29 cellular contexts compared by ENCODE assay signal in genomic region chr7:34115503-34115902, GRCh38.
"Had no signal": no experiment of that assay in that cellular context is flagged by ENCODE, and none has a peak within 500 bp of the region (broad histone marks: within the 10 kb centered on the region; RNA-seq: fewer than 3 reads in every experiment).

No MANE protein-coding gene starts in this region.

- H3K36me3 ChIP-seq: stomach, suprapubic skin, thoracic aorta, thyroid gland, tibial artery, tibial nerve, transverse colon, upper lobe of left lung, upper lobe of right lung, uterus, vagina had no signal

- H3K27me3 ChIP-seq: stomach, suprapubic skin, testis, thyroid gland, tibial artery, tibial nerve, transverse colon, upper lobe of left lung, upper lobe of right lung, uterus, vagina had no signal

- H3K27me3 Mint-ChIP-seq: stimulated activated memory B cell treated with anti-CD40 and anti-IgM and Interleukin-4, amounts not matched to agents 10 μg/mL and 1 μg/mL and 100 μg/mL, for 72 hours; stimulated activated naive B cell treated with anti-CD40 and anti-IgM and Interleukin-4, amounts not matched to agents 10 μg/mL and 1 μg/mL and 100 μg/mL, for 72 hours; stimulated activated naive CD8-positive, alpha-beta T cell treated with anti-CD3 and anti-CD28 coated beads, Interleukin-15, amount 100 ng/mL, for 72 hours; stimulated activated naive CD8-positive, alpha-beta T cell treated with anti-CD3 and anti-CD28 coated beads, Interleukin-15, Interleukin-2, amounts not matched to agents 100 ng/mL and 50 ng/mL, for 24 hours; type B pancreatic cell had no signal

- FAIRE-seq: urothelium cell line had no signal

- H3K4me3 ChIP-seq: stomach, suprapubic skin, testis, thoracic aorta, thyroid gland, tibial artery, tibial nerve, transverse colon, upper lobe of left lung, upper lobe of right lung, uterus, vagina had no signal

- H3K27ac Mint-ChIP-seq: stimulated activated effector memory CD8-positive, alpha-beta T cell treated with anti-CD3 and anti-CD28 coated beads, Interleukin-12 subunit alpha, Interleukin-12 subunit beta, amount 100 ng/mL, for 72 hours; stimulated activated memory B cell treated with anti-CD40 and anti-IgM and Interleukin-4, amounts not matched to agents 10 μg/mL and 1 μg/mL and 100 μg/mL, for 72 hours; stimulated activated naive B cell treated with anti-CD40 and anti-IgM and Interleukin-4, amounts not matched to agents 10 μg/mL and 1 μg/mL and 100 μg/mL, for 72 hours; stimulated activated naive CD8-positive, alpha-beta T cell treated with anti-CD3 and anti-CD28 coated beads, Interleukin-15, amount 100 ng/mL, for 72 hours; stimulated activated naive CD8-positive, alpha-beta T cell treated with anti-CD3 and anti-CD28 coated beads, Interleukin-15, Interleukin-2, amounts not matched to agents 100 ng/mL and 50 ng/mL, for 24 hours; type B pancreatic cell had no signal

- H3K36me3 Mint-ChIP-seq: stimulated activated effector memory CD8-positive, alpha-beta T cell treated with anti-CD3 and anti-CD28 coated beads, Interleukin-12 subunit alpha, Interleukin-12 subunit beta, amount 100 ng/mL, for 72 hours; stimulated activated memory B cell treated with anti-CD40 and anti-IgM and Interleukin-4, amounts not matched to agents 10 μg/mL and 1 μg/mL and 100 μg/mL, for 72 hours; stimulated activated naive B cell treated with anti-CD40 and anti-IgM and Interleukin-4, amounts not matched to agents 10 μg/mL and 1 μg/mL and 100 μg/mL, for 72 hours; type B pancreatic cell had no signal

- ATAC-seq: stimulated activated effector memory CD8-positive, alpha-beta T cell treated with anti-CD3 and anti-CD28 coated beads, Interleukin-12 subunit alpha, Interleukin-12 subunit beta, amount 100 ng/mL, for 72 hours; stimulated activated memory B cell treated with anti-CD40 and anti-IgM and Interleukin-4, amounts not matched to agents 10 μg/mL and 1 μg/mL and 100 μg/mL, for 72 hours; stimulated activated naive B cell treated with anti-CD40 and anti-IgM and Interleukin-4, amounts not matched to agents 10 μg/mL and 1 μg/mL and 100 μg/mL, for 72 hours; stimulated activated naive CD8-positive, alpha-beta T cell treated with anti-CD3 and anti-CD28 coated beads, Interleukin-15, amount 100 ng/mL, for 72 hours; stimulated activated naive CD8-positive, alpha-beta T cell treated with anti-CD3 and anti-CD28 coated beads, Interleukin-15, Interleukin-2, amounts not matched to agents 100 U/mL and 50 U/mL, for 24 hours; upper lobe of right lung had no signal

- H3K4me1 ChIP-seq: stomach, suprapubic skin, testis, thyroid gland, tibial artery, tibial nerve, transverse colon, upper lobe of left lung, upper lobe of right lung, uterus, vagina had no signal

- DNase-seq: stimulated activated CD4-positive, alpha-beta T cell treated with anti-CD3 and anti-CD28 coated beads, Interleukin-2, amount 100 ng/mL, for 48 hours; stimulated activated CD4-positive, alpha-beta T cell treated with anti-CD3 and anti-CD28 coated beads, Interleukin-4, amount 100 ng/mL, for 1 hour; stimulated activated CD4-positive, alpha-beta T cell treated with anti-CD3 and anti-CD28 coated beads, Interleukin-4, amount 100 ng/mL, for 24 hours; stimulated activated CD4-positive, alpha-beta T cell treated with anti-CD3 and anti-CD28 coated beads, Interleukin-4, amount 100 ng/mL, for 4 hours; stimulated activated CD8-positive, alpha-beta memory T cell treated with anti-CD3 and anti-CD28 coated beads, Interleukin-4, amount 100 ng/mL, for 48 hours; stimulated activated naive B cell treated with anti-CD40 and anti-IgM and Interleukin-4, amounts not matched to agents 10 μg/mL and 1 μg/mL and 100 μg/mL, for 72 hours; stimulated activated naive CD4-positive, alpha-beta T cell; stimulated activated naive CD4-positive, alpha-beta T cell treated with Interleukin-2 at 50 U/mL for 16 hours; stimulated activated naive CD8-positive, alpha-beta T cell treated with anti-CD3 and anti-CD28 coated beads, Interleukin-15, amount 100 ng/mL, for 72 hours; stimulated activated naive CD8-positive, alpha-beta T cell treated with anti-CD3 and anti-CD28 coated beads, Interleukin-15, Interleukin-2, amounts not matched to agents 100 U/mL and 50 U/mL, for 24 hours; stomach; substantia nigra; testis; thyroid gland; tibial artery; transverse colon; trophoblast cell; upper lobe of left lung; upper lobe of right lung; uterus had no signal

- H3K27ac ChIP-seq: stomach, suprapubic skin, testis, thoracic aorta, thyroid gland, tibial artery, tibial nerve, transverse colon, upper lobe of left lung, upper lobe of right lung, uterus, vagina had no signal

- H3K4me3 Mint-ChIP-seq: stimulated activated effector memory CD8-positive, alpha-beta T cell treated with anti-CD3 and anti-CD28 coated beads, Interleukin-12 subunit alpha, Interleukin-12 subunit beta, amount 100 ng/mL, for 72 hours; stimulated activated memory B cell treated with anti-CD40 and anti-IgM and Interleukin-4, amounts not matched to agents 10 μg/mL and 1 μg/mL and 100 μg/mL, for 72 hours; stimulated activated naive B cell treated with anti-CD40 and anti-IgM and Interleukin-4, amounts not matched to agents 10 μg/mL and 1 μg/mL and 100 μg/mL, for 72 hours; stimulated activated naive CD8-positive, alpha-beta T cell treated with anti-CD3 and anti-CD28 coated beads, Interleukin-15, amount 100 ng/mL, for 72 hours; stimulated activated naive CD8-positive, alpha-beta T cell treated with anti-CD3 and anti-CD28 coated beads, Interleukin-15, Interleukin-2, amounts not matched to agents 100 ng/mL and 50 ng/mL, for 24 hours; type B pancreatic cell had no signal

- H3K9me3 ChIP-seq: suprapubic skin, testis, thoracic aorta, thyroid gland, transverse colon, upper lobe of left lung, upper lobe of right lung, vagina had no signal

- H3K4me1 Mint-ChIP-seq: stimulated activated effector memory CD8-positive, alpha-beta T cell treated with anti-CD3 and anti-CD28 coated beads, Interleukin-12 subunit alpha, Interleukin-12 subunit beta, amount 100 ng/mL, for 72 hours; stimulated activated memory B cell treated with anti-CD40 and anti-IgM and Interleukin-4, amounts not matched to agents 10 μg/mL and 1 μg/mL and 100 μg/mL, for 72 hours; stimulated activated naive B cell treated with anti-CD40 and anti-IgM and Interleukin-4, amounts not matched to agents 10 μg/mL and 1 μg/mL and 100 μg/mL, for 72 hours; stimulated activated naive CD8-positive, alpha-beta T cell treated with anti-CD3 and anti-CD28 coated beads, Interleukin-15, amount 100 ng/mL, for 72 hours had no signal
